1 cellular context compared by ENCODE assay signal in genomic region chr9:126500600-126501382, GRCh38.
A peak's percentile ranks its signal among the peaks of the same experiment; 100 is the strongest.
TF ChIP-seq lines count a peak whose summit lies in the region.

No MANE protein-coding gene starts in this region.

TF ChIP-seq in K562, 482 proteins besides CTCF, POLR2A, EP300 and RAD21 (continued from another document and continues in another):
- TF ChIP-seq CCNT2 (IDR thresholded peaks at IDR 0.05; ENCODE audit: borderline replicate concordance, extremely low read depth, insufficient read length, low read depth, low read length): no peak
- TF ChIP-seq ZFPM2 (CRISPR knock-in tag; IDR thresholded peaks at IDR 0.05): no peak
- TF ChIP-seq, protein P1, sequence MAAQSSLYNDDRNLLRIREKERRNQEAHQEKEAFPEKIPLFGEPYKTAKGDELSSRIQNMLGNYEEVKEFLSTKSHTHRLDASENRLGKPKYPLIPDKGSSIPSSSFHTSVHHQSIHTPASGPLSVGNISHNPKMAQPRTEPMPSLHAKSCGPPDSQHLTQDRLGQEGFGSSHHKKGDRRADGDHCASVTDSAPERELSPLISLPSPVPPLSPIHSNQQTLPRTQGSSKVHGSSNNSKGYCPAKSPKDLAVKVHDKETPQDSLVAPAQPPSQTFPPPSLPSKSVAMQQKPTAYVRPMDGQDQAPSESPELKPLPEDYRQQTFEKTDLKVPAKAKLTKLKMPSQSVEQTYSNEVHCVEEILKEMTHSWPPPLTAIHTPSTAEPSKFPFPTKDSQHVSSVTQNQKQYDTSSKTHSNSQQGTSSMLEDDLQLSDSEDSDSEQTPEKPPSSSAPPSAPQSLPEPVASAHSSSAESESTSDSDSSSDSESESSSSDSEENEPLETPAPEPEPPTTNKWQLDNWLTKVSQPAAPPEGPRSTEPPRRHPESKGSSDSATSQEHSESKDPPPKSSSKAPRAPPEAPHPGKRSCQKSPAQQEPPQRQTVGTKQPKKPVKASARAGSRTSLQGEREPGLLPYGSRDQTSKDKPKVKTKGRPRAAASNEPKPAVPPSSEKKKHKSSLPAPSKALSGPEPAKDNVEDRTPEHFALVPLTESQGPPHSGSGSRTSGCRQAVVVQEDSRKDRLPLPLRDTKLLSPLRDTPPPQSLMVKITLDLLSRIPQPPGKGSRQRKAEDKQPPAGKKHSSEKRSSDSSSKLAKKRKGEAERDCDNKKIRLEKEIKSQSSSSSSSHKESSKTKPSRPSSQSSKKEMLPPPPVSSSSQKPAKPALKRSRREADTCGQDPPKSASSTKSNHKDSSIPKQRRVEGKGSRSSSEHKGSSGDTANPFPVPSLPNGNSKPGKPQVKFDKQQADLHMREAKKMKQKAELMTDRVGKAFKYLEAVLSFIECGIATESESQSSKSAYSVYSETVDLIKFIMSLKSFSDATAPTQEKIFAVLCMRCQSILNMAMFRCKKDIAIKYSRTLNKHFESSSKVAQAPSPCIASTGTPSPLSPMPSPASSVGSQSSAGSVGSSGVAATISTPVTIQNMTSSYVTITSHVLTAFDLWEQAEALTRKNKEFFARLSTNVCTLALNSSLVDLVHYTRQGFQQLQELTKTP (IDR thresholded peaks at IDR 0.05; ENCODE audit: low read depth in 1 of 2, partially characterized antibody in 2 of 2): no peak
- TF ChIP-seq, protein P2, sequence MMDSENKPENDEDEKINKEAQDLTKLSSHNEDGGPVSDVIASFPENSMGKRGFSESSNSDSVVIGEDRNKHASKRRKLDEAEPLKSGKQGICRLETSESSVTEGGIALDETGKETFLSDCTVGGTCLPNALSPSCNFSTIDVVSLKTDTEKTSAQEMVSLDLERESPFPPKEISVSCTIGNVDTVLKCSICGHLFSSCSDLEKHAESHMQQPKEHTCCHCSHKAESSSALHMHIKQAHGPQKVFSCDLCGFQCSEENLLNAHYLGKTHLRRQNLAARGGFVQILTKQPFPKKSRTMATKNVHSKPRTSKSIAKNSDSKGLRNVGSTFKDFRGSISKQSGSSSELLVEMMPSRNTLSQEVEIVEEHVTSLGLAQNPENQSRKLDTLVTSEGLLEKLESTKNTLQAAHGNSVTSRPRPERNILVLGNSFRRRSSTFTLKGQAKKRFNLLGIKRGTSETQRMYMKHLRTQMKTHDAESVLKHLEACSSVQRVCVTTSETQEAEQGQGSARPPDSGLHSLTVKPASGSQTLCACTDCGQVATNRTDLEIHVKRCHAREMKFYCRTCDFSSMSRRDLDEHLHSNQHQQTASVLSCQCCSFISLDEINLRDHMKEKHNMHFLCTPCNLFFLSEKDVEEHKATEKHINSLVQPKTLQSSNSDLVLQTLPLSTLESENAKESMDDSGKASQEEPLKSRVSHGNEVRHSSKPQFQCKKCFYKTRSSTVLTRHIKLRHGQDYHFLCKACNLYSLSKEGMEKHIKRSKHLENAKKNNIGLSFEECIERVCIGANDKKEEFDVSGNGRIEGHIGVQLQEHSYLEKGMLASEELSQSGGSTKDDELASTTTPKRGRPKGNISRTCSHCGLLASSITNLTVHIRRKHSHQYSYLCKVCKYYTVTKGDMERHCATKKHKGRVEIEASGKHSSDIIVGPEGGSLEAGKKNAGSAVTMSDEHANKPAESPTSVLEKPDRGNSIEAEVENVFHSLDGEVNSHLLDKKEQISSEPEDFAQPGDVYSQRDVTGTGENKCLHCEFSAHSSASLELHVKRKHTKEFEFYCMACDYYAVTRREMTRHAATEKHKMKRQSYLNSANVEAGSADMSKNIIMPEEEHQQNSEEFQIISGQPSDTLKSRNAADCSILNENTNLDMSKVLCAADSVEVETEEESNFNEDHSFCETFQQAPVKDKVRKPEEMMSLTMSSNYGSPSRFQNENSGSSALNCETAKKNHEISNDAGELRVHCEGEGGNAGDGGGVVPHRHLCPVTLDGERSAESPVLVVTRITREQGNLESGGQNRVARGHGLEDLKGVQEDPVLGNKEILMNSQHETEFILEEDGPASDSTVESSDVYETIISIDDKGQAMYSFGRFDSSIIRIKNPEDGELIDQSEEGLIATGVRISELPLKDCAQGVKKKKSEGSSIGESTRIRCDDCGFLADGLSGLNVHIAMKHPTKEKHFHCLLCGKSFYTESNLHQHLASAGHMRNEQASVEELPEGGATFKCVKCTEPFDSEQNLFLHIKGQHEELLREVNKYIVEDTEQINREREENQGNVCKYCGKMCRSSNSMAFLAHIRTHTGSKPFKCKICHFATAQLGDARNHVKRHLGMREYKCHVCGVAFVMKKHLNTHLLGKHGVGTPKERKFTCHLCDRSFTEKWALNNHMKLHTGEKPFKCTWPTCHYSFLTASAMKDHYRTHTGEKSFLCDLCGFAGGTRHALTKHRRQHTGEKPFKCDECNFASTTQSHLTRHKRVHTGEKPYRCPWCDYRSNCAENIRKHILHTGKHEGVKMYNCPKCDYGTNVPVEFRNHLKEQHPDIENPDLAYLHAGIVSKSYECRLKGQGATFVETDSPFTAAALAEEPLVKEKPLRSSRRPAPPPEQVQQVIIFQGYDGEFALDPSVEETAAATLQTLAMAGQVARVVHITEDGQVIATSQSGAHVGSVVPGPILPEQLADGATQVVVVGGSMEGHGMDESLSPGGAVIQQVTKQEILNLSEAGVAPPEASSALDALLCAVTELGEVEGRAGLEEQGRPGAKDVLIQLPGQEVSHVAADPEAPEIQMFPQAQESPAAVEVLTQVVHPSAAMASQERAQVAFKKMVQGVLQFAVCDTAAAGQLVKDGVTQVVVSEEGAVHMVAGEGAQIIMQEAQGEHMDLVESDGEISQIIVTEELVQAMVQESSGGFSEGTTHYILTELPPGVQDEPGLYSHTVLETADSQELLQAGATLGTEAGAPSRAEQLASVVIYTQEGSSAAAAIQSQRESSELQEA (IDR thresholded peaks at IDR 0.05; ENCODE audit: low read depth): no peak
- no peak for TF ChIP-seq HIVEP1 (CRISPR knock-in tag; IDR thresholded peaks at IDR 0.05)
- TF ChIP-seq TEAD1 (CRISPR knock-in tag; IDR thresholded peaks at IDR 0.05): no peak
- 0 out of 2 replicates have a peak, but pooled peaks have one; percentile 51 for TF ChIP-seq RB1 (IDR thresholded peaks at IDR 0.05; ENCODE audit: low read depth)
- TF ChIP-seq LARP7 (IDR thresholded peaks at IDR 0.05): no peak
- TF ChIP-seq TAL1 (IDR thresholded peaks at IDR 0.05): no peak
- TF ChIP-seq SMC3 (conservative IDR thresholded peaks at IDR 0.05; ENCODE audit: insufficient read depth, low read depth, low read length): peak; percentile 93
- no peak for TF ChIP-seq MYBL2 (IDR thresholded peaks at IDR 0.05; ENCODE audit: low read depth)
- no peak for TF ChIP-seq MYBL2 (CRISPR knock-in tag; IDR thresholded peaks at IDR 0.05; ENCODE audit: borderline replicate concordance)
- no peak for TF ChIP-seq L3MBTL2 (IDR thresholded peaks at IDR 0.05)
- TF ChIP-seq, protein P3, sequence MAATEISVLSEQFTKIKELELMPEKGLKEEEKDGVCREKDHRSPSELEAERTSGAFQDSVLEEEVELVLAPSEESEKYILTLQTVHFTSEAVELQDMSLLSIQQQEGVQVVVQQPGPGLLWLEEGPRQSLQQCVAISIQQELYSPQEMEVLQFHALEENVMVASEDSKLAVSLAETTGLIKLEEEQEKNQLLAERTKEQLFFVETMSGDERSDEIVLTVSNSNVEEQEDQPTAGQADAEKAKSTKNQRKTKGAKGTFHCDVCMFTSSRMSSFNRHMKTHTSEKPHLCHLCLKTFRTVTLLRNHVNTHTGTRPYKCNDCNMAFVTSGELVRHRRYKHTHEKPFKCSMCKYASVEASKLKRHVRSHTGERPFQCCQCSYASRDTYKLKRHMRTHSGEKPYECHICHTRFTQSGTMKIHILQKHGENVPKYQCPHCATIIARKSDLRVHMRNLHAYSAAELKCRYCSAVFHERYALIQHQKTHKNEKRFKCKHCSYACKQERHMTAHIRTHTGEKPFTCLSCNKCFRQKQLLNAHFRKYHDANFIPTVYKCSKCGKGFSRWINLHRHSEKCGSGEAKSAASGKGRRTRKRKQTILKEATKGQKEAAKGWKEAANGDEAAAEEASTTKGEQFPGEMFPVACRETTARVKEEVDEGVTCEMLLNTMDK (IDR thresholded peaks at IDR 0.05; ENCODE audit: borderline replicate concordance, insufficient read depth, low read depth, low read length, poor library complexity, severe bottlenecking): no peak
- TF ChIP-seq, protein P4, sequence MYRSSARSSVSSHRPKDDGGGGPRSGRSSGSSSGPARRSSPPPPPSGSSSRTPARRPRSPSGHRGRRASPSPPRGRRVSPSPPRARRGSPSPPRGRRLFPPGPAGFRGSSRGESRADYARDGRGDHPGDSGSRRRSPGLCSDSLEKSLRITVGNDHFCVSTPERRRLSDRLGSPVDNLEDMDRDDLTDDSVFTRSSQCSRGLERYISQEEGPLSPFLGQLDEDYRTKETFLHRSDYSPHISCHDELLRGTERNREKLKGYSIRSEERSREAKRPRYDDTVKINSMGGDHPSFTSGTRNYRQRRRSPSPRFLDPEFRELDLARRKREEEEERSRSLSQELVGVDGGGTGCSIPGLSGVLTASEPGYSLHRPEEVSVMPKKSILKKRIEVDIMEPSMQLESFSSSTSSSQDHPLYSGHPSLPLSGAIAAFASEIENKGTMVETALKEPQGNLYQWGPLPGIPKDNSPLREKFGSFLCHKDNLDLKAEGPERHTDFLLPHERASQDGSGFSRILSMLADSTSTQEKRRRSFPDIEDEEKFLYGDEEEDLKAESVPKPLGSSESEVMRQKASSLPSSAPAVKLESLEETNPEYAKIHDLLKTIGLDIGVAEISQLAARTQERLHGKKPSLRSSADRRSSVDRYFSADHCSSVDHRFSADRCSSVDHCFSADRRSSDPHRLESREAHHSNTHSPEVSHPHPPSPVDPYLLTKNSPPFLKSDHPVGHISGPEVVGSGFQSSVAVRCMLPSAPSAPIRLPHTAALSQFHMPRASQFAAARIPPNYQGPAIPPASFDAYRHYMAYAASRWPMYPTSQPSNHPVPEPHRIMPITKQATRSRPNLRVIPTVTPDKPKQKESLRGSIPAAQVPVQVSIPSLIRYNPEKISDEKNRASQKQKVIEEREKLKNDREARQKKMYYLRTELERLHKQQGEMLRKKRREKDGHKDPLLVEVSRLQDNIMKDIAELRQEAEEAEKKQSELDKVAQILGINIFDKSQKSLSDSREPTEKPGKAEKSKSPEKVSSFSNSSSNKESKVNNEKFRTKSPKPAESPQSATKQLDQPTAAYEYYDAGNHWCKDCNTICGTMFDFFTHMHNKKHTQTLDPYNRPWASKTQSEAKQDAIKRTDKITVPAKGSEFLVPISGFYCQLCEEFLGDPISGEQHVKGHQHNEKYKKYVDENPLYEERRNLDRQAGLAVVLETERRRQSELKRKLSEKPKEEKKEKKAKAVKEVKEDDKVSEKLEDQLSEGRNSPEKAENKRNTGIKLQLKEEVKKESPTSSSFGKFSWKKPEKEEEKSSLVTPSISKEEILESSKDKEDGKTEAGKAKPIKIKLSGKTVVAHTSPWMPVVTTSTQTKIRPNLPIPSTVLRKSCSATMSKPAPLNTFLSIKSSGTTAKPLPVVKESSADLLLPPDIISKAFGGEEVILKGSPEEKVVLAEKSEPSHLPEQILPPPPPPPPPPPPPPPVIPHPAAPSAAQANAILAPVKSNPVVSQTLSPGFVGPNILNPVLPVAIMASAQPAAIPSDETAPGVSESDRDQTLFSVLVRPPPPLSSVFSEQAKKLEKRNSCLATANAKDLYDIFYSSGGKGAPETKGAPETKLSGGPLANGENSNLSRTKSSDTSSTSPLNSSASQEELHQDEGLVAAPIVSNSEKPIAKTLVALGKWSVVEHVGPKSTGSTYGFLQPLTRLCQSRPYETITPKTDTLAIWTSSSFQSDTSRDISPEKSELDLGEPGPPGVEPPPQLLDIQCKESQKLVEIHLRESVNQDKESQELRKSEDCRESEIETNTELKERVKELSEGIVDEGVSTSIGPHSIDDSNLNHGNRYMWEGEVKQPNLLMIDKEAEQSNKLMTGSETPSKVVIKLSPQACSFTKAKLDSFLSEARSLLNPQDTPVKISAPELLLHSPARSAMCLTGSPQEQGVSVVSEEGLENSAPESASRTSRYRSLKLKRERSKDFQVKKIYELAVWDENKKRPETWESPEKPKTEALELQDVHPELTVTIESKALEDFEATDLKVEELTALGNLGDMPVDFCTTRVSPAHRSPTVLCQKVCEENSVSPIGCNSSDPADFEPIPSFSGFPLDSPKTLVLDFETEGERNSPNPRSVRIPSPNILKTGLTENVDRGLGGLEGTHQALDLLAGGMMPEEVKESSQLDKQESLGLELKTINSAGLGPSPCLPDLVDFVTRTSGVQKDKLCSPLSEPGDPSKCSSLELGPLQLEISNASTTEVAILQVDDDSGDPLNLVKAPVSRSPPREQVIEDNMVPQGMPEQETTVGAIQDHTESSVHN (IDR thresholded peaks at IDR 0.05; ENCODE audit: borderline replicate concordance in 1 of 2, low read depth in 1 of 2): no peak
- no peak for TF ChIP-seq PHF21A (IDR thresholded peaks at IDR 0.05; ENCODE audit: borderline replicate concordance, low read depth)
- TF ChIP-seq CC2D1A (IDR thresholded peaks at IDR 0.05): peak; percentile 24; the same call in 1 of the 2 replicates
- no peak for TF ChIP-seq SOX6 (IDR thresholded peaks at IDR 0.05)
- TF ChIP-seq STAG1 (CRISPR knock-in tag; IDR thresholded peaks at IDR 0.05; ENCODE audit: borderline replicate concordance): peak; percentile 53; the same call in 1 of the 2 replicates
- no peak for TF ChIP-seq BCL6 (CRISPR knock-in tag; IDR thresholded peaks at IDR 0.05)
- TF ChIP-seq MAZ (CRISPR knock-in tag; conservative IDR thresholded peaks at IDR 0.05 in 1 of 2, IDR thresholded peaks at IDR 0.05 in 1 of 2): peak; percentile 16 to 55; a peak in 1 of 4 replicates
- peak; percentile 40; the same call in 1 of the 2 replicates for TF ChIP-seq BHLHE40 (IDR thresholded peaks at IDR 0.05; ENCODE audit: low read length)
- TF ChIP-seq, protein P5, sequence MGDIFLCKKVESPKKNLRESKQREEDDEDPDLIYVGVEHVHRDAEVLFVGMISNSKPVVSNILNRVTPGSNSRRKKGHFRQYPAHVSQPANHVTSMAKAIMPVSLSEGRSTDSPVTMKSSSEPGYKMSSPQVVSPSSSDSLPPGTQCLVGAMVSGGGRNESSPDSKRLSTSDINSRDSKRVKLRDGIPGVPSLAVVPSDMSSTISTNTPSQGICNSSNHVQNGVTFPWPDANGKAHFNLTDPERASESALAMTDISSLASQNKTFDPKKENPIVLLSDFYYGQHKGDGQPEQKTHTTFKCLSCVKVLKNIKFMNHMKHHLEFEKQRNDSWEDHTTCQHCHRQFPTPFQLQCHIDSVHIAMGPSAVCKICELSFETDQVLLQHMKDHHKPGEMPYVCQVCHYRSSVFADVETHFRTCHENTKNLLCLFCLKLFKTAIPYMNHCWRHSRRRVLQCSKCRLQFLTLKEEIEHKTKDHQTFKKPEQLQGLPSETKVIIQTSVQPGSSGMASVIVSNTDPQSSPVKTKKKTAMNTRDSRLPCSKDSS (IDR thresholded peaks at IDR 0.05; ENCODE audit: low read depth, partially characterized antibody): no peak
- TF ChIP-seq WHSC1 (IDR thresholded peaks at IDR 0.05; ENCODE audit: low read length): no peak
- TF ChIP-seq, protein P6, sequence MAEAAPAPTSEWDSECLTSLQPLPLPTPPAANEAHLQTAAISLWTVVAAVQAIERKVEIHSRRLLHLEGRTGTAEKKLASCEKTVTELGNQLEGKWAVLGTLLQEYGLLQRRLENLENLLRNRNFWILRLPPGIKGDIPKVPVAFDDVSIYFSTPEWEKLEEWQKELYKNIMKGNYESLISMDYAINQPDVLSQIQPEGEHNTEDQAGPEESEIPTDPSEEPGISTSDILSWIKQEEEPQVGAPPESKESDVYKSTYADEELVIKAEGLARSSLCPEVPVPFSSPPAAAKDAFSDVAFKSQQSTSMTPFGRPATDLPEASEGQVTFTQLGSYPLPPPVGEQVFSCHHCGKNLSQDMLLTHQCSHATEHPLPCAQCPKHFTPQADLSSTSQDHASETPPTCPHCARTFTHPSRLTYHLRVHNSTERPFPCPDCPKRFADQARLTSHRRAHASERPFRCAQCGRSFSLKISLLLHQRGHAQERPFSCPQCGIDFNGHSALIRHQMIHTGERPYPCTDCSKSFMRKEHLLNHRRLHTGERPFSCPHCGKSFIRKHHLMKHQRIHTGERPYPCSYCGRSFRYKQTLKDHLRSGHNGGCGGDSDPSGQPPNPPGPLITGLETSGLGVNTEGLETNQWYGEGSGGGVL (CRISPR knock-in tag; IDR thresholded peaks at IDR 0.05): no peak
- no peak for TF ChIP-seq ZSCAN29 (IDR thresholded peaks at IDR 0.05)
- no peak for TF ChIP-seq SREBF2 (CRISPR knock-in tag; IDR thresholded peaks at IDR 0.05)
- TF ChIP-seq NR4A1 (CRISPR knock-in tag; IDR thresholded peaks at IDR 0.05): no peak
- no peak for TF ChIP-seq NR4A1 (tag; IDR thresholded peaks at IDR 0.05)
- TF ChIP-seq TAF15 (IDR thresholded peaks at IDR 0.05; ENCODE audit: low read depth, low read length): no peak
